20 cellular contexts compared by ENCODE assay signal in the genomic region with DNA sequence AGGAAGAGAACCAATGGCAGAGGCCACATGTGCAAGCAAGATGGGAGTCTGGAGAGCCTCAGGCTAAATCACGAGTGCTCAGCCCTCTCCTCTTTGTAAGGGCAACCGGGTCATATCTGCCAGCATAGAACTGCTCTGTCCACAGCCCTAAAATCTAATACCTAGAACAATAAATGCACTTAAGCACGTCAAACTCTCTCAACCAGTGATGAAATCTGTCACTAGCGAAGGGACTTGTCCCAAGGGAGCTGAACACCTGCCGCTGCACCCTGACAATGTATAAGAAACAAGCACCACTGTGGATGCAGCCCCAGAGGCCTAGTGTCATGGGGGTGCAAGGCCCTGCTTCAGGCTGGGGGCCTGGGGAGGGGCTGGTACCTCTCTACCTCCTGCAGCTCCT.
"Had no signal": no experiment of that assay in that cellular context is flagged by ENCODE, and none has a peak within 500 bp of the region (broad histone marks: within the 10 kb centered on the region; RNA-seq: fewer than 3 reads in every experiment).

No MANE protein-coding gene starts in this region.

- DNase-seq: activated CD4-positive, alpha-beta T cell treated with anti-CD3 and anti-CD28 coated beads for 4 hours; activated CD8-positive, alpha-beta memory T cell treated with anti-CD3 and anti-CD28 coated beads, Interleukin-2, amount 50 U/mL, for 4 hours; activated CD8-positive, alpha-beta T cell treated with anti-CD3 and anti-CD28 coated beads for 36 hours; activated naive CD4-positive, alpha-beta T cell treated with anti-CD3 and anti-CD28 coated beads, Interleukin-2, amount 50 U/mL, for 16 hours; activated naive CD8-positive, alpha-beta T cell treated with anti-CD3 and anti-CD28 coated beads, Interleukin-2, amount 10 ng/mL, durations not matched to agents 7 days and 5 days; adrenal gland; aorta; caudate nucleus; colonic mucosa; KG1; NCI-H1105 treated with DMSO at 0.1 percent for 48 hours; NCI-H1436 treated with DMSO at 0.1 percent for 48 hours; NCI-H187; NCI-H2081; SIG-M5; T-cell had no signal

- ATAC-seq: activated CD4-positive, CD25-positive, alpha-beta regulatory T cell treated with anti-CD3 and anti-CD28 coated beads, Interleukin-2, amount 50 U/mL, for 24 hours; activated CD8-positive, alpha-beta T cell treated with anti-CD3 and anti-CD28 coated beads for 36 hours; T-cell had no signal

- H3K27ac Mint-ChIP-seq: activated CD8-positive, alpha-beta T cell treated with anti-CD3 and anti-CD28 coated beads for 36 hours; activated naive CD8-positive, alpha-beta T cell treated with anti-CD3 and anti-CD28 coated beads, Interleukin-2, amount 10 ng/mL, durations not matched to agents 7 days and 5 days; T-cell had no signal

- H3K27ac ChIP-seq: adrenal gland, breast epithelium, colonic mucosa, SK-N-MC, VCaP had no signal

- H3K4me1 Mint-ChIP-seq: activated naive CD8-positive, alpha-beta T cell treated with anti-CD3 and anti-CD28 coated beads, Interleukin-2, amount 10 ng/mL, durations not matched to agents 7 days and 5 days; T-cell had no signal

- H3K27me3 Mint-ChIP-seq: activated CD8-positive, alpha-beta T cell treated with anti-CD3 and anti-CD28 coated beads for 36 hours; activated naive CD8-positive, alpha-beta T cell treated with anti-CD3 and anti-CD28 coated beads, Interleukin-2, amount 10 ng/mL, durations not matched to agents 7 days and 5 days; T-cell had no signal

- H3K9me3 ChIP-seq: adrenal gland, breast epithelium, colonic mucosa had no signal

- H3K4me1 ChIP-seq: adrenal gland, breast epithelium, colonic mucosa had no signal

- H3K36me3 ChIP-seq: adrenal gland, breast epithelium, colonic mucosa had no signal

- H3K36me3 Mint-ChIP-seq: activated naive CD8-positive, alpha-beta T cell treated with anti-CD3 and anti-CD28 coated beads, Interleukin-2, amount 10 ng/mL, durations not matched to agents 7 days and 5 days; T-cell had no signal

- H3K4me3 ChIP-seq: adrenal gland, breast epithelium, colonic mucosa, SK-N-MC had no signal

- H3K9me3 Mint-ChIP-seq: activated CD8-positive, alpha-beta T cell treated with anti-CD3 and anti-CD28 coated beads for 36 hours; activated naive CD8-positive, alpha-beta T cell treated with anti-CD3 and anti-CD28 coated beads, Interleukin-2, amount 10 ng/mL, durations not matched to agents 7 days and 5 days; T-cell had no signal

- H3K4me3 Mint-ChIP-seq: activated CD8-positive, alpha-beta T cell treated with anti-CD3 and anti-CD28 coated beads for 36 hours; activated naive CD8-positive, alpha-beta T cell treated with anti-CD3 and anti-CD28 coated beads, Interleukin-2, amount 10 ng/mL, durations not matched to agents 7 days and 5 days; T-cell had no signal

- H3K27me3 ChIP-seq: adrenal gland, breast epithelium, colonic mucosa had no signal
